8 cellular contexts compared by ENCODE assay signal in the genomic region with DNA sequence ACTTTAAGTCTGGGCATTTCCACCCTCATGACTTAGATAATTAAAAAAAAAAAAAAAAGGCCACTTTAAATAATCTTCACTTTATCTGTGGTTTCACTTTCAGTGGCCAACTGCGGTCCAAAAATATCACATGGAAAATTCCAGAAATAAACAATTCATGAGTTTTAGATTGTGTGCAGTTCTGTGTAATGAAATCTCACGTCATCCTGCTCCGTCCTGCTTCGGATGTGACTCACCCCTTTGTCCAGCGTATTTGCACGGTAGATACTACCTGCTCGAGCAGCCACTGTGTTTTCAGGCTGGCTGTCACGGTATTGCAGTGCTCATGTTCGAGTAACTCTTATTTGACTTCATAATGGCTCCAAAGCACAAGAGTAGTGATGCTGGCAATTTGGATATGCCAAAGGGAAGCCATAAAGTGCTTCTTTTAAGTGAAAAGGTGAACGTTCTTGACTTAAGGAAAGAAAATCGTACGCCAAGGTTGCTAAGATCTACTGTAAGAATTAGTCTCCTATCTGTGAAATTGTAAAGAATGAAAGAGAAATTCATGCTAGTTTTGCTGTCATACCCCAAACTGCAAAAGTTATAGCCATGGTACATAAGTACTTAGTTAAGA. TPM values are rescaled to one million over a fixed set of nuclear protein-coding genes. Genes with fewer than 3 reads are reported as not detected.
DNase-seq lines count a peak whose midpoint lies in the region; ATAC-seq and TF ChIP-seq lines count a peak whose summit lies in the region.

No MANE protein-coding gene starts in this region.

- peak overlapping the region; percentile 66 to 69; a peak in 3 of 4 replicates for H3K4me3 ChIP-seq in DND-41 (ENCODE audit: low read depth in 1 of 2, low read length in 2 of 2)
- H3K4me3 ChIP-seq in ectodermal cell (ENCODE audit: insufficient read depth, low read depth, low read length): peak overlapping the region; percentile 74

- H3K4me2 ChIP-seq in DND-41 (ENCODE audit: insufficient read depth, low read length): peak overlapping the region; percentile 87

- TF ChIP-seq CTCF in DND-41 (IDR thresholded peaks at IDR 0.05; ENCODE audit: borderline replicate concordance, extremely low read depth, low read length, poor library complexity, severe bottlenecking): no peak
- no peak for TF ChIP-seq CTCF in GM20000 (IDR thresholded peaks at IDR 0.05; ENCODE audit: extremely low read depth, missing control alignments)

- H3K79me2 ChIP-seq in DND-41 (ENCODE audit: insufficient read depth, low read length): peaks cover 75% of the 10 kb centered on the region

- H3K9me3 ChIP-seq in DND-41 (ENCODE audit: insufficient read depth, low read length, severe bottlenecking) (no peaks in the 10 kb centered on the region), ectodermal cell (ENCODE audit: control insufficient read depth, low read length) (no peaks in the 10 kb centered on the region)

- peaks cover 59% of the 10 kb centered on the region for H4K20me1 ChIP-seq in DND-41 (ENCODE audit: insufficient read depth, low read length)

- H3K27ac ChIP-seq in DND-41 (ENCODE audit: low read length): peak overlapping the region; percentile 86
- no peak overlapping the region for H3K27ac ChIP-seq in ectodermal cell (ENCODE audit: insufficient read depth, low read depth, low read length, poor library complexity, severe bottlenecking)

- ATAC-seq in DND-41 (ENCODE audit: insufficient read depth, low read depth) (no peak), HG03565 (IDR thresholded peaks at IDR 0.05; ENCODE audit: unreplicated experiment) (peak; percentile 45)

- H3K36me3 ChIP-seq in DND-41 (ENCODE audit: insufficient read depth, low read length) (peaks cover 65% of the 10 kb centered on the region), ectodermal cell (ENCODE audit: control insufficient read depth, insufficient read depth, low read length) (peaks cover 5% of the 10 kb centered on the region)

- peak overlapping the region; percentile 97 for H3K9ac ChIP-seq in DND-41 (ENCODE audit: low read depth, low read length)

- H3K4me1 ChIP-seq in DND-41 (ENCODE audit: insufficient read depth, low read length) (peaks cover 78% of the 10 kb centered on the region), ectodermal cell (ENCODE audit: control insufficient read depth, insufficient read depth, low read length) (peaks cover 24% of the 10 kb centered on the region)

- WGBS in ectodermal cell, 2 experiments: 95 to 96% methylated on average over 12 of the region's 12 CpGs

- DNase-seq in DND-41 (no peak), GM20000 (ENCODE audit: low spot score) (peak; percentile 70), iPS-NIHi11 (ENCODE audit: low spot score) (no peak), NCI-H226 (no peak), Kasumi-1 (lab: John Stamatoyannopoulos, UW) (no peak)
- DNase-seq in stimulated activated CD4-positive, alpha-beta T cell treated with anti-CD3 and anti-CD28 coated beads, Interleukin-2, amount 100 ng/mL, for 48 hours: no peak

- no peaks in the 10 kb centered on the region for H3K27me3 ChIP-seq in DND-41 (ENCODE audit: insufficient read depth, low read length, poor library complexity)
- H3K27me3 ChIP-seq in ectodermal cell (ENCODE audit: control insufficient read depth, insufficient read depth, low read length, poor library complexity, severe bottlenecking): no peaks in the 10 kb centered on the region

- no peak overlapping the region for H2AFZ ChIP-seq in DND-41 (ENCODE audit: low read depth, low read length)

RNA-seq across cellular contexts. Expression of gene E2F7, which starts 2.4 kb away (rescaled TPM):
- polyA plus RNA-seq in ectodermal cell (2013, experiment 1 of 4): 28.5 TPM
- polyA plus RNA-seq in ectodermal cell (2013, experiment 2 of 4): 30.9 TPM
- 20.2 TPM for polyA plus RNA-seq in ectodermal cell (2013, experiment 3 of 4)
- 21.0 TPM for polyA plus RNA-seq in ectodermal cell (2013, experiment 4 of 4)
